Comparison of ENCODE assay signal across 18 cellular contexts in the genomic region with DNA sequence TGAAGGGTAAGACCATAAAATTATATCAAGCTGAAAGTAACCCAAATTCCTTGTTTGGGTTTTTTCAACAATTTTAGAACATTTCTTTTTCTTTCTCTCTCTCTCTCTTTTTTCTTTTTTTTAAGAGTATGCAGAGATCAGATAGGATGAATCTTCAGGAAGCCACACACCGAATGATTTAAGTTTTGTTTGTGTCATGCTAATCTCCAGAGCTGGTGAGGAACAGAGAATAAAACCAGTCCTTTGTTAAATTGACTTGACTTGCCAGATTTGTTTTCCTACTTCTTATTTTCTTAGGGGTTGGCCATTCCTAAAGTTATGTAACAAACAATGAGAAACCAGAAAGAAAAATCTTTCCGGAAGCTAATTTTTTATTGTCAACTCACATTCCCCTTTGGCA.
DNase-seq lines count a peak whose midpoint lies in the region; ATAC-seq, FAIRE-seq and TF ChIP-seq lines count a peak whose summit lies in the region.
"Had no signal": no experiment of that assay in that cellular context is flagged by ENCODE, and none has a peak within 500 bp of the region (broad histone marks: within the 10 kb centered on the region; RNA-seq: fewer than 3 reads in every experiment).

No MANE protein-coding gene starts in this region.

- 0 out of 4 replicates have a peak overlapping the region, but pooled peaks of 1 of the 2 experiments have one; percentile 5 for H3K4me2 ChIP-seq in H1 (ENCODE audit: insufficient read depth in 1 of 2, low read depth in 2 of 2, low read length in 2 of 2)

- H3K9me3 ChIP-seq in HUES6 (ENCODE audit: control insufficient read depth, insufficient read depth, low read depth, low read length) (no peaks in the 10 kb centered on the region), H1 (ENCODE audit: insufficient read depth in 2 of 2, low read depth in 1 of 2, low read length in 1 of 2) (no peaks in the 10 kb centered on the region), iPS-20b (ENCODE audit: insufficient read depth, low read depth, low read length) (no peaks in the 10 kb centered on the region)
- H3K9me3 ChIP-seq: BE2C, Caco-2 had no signal

- H2BK5ac ChIP-seq in H1 (ENCODE audit: low read depth, low read length) = peak overlapping the region; percentile 45; the same call in 1 of the 2 replicates

- no peaks in the 10 kb centered on the region for H3K79me2 ChIP-seq in H1 (ENCODE audit: control insufficient read depth in 1 of 2, insufficient read depth in 2 of 2, low read length in 2 of 2)

- peak; percentile 85 for FAIRE-seq in H1 (lab: Jason Lieb, UNC)
- FAIRE-seq: D721Med, GM12892, GM18507, H54, HTR-8/SVneo had no signal

- POLR2A ChIA-PET in H1 (lab: Charles Lee; ENCODE audit: partially characterized antibody) = no interaction called here

- H4K5ac ChIP-seq in H1 (ENCODE audit: insufficient read length, low read depth, low read length) = peak overlapping the region; percentile 86

- H3K23me2 ChIP-seq in H1 (ENCODE audit: low read depth, low read length) = no peaks in the 10 kb centered on the region

- ATAC-seq in GM19395 (IDR thresholded peaks at IDR 0.05; ENCODE audit: unreplicated experiment) (no peak), GM18861 (IDR thresholded peaks at IDR 0.05; ENCODE audit: unreplicated experiment) (no peak)
- ATAC-seq: HCT116 had no signal

- H3K27me3 ChIP-seq in HUES6 (ENCODE audit: control insufficient read depth, insufficient read depth, low read length) (no peaks in the 10 kb centered on the region), H1 (replicated peaks in 1 of 4; ENCODE audit: control insufficient read depth in 3 of 4, extremely low read depth in 1 of 4, insufficient read depth in 3 of 4, low read length in 3 of 4) (no peaks in the 10 kb centered on the region), iPS-20b (ENCODE audit: insufficient read depth, low read length) (no peaks in the 10 kb centered on the region)
- H3K27me3 ChIP-seq: BE2C had no signal

- no peak overlapping the region for H3K4ac ChIP-seq in H1 (replicated peaks; ENCODE audit: insufficient read length, low read depth, low read length)

- H3K18ac ChIP-seq in H1 (ENCODE audit: extremely low read depth, low read length) = no peak overlapping the region

- no peak for TF ChIP-seq CTCF in H1 (IDR thresholded peaks at IDR 0.05; ENCODE audit: control extremely low read depth in 1 of 3, insufficient read depth in 1 of 3, low read depth in 1 of 3, low read length in 3 of 3)

- no peaks in the 10 kb centered on the region for H3K79me1 ChIP-seq in H1 (ENCODE audit: low read depth, low read length)

- no peaks in the 10 kb centered on the region for H4K20me1 ChIP-seq in H1 (replicated peaks in 1 of 2; ENCODE audit: control insufficient read depth in 1 of 2, insufficient read depth in 2 of 2, low read length in 2 of 2)

- H2AFZ ChIP-seq in H1 (ENCODE audit: low read length) = peak overlapping the region; percentile 68; the same call in 1 of the 2 replicates

- H3K27ac ChIP-seq in HUES6 (ENCODE audit: low read depth, low read length) = peak overlapping the region; percentile 86
- H3K27ac ChIP-seq in H1 (ENCODE audit: low read depth, low read length) = no peak overlapping the region
- peak overlapping the region; percentile 57 for H3K27ac ChIP-seq in iPS-20b (ENCODE audit: low read length)

- H3K4me3 ChIP-seq in HUES6 (ENCODE audit: low read depth, low read length) (no peak overlapping the region), H1 (ENCODE audit: extremely low read depth in 1 of 4, insufficient read depth in 2 of 4, low read depth in 3 of 4, low read length in 4 of 4) (peak overlapping the region in 1 of 4 experiments; percentile 15; a peak in 1 of 8 replicates), iPS-20b (ENCODE audit: low read length) (peak overlapping the region; percentile 10; the same call in 1 of the 2 replicates)

- H4K8ac ChIP-seq in H1 (ENCODE audit: extremely low read depth, insufficient read depth, low read length) = no peak overlapping the region

- H2AK5ac ChIP-seq in H1 (ENCODE audit: low read depth, low read length) = no peak overlapping the region

- no peak overlapping the region for H2BK20ac ChIP-seq in H1 (ENCODE audit: low read length)

- no peak overlapping the region for H4K91ac ChIP-seq in H1 (replicated peaks; ENCODE audit: insufficient read length, low read length)

- TF ChIP-seq EP300 in H1 (IDR thresholded peaks at IDR 0.05; ENCODE audit: borderline replicate concordance in 1 of 2, low read depth in 2 of 2, low read length in 2 of 2) = no peak

- TF ChIP-seq RAD21 in H1 (IDR thresholded peaks at IDR 0.05 in 1 of 2, conservative IDR thresholded peaks at IDR 0.05 in 1 of 2; ENCODE audit: low read depth in 2 of 2, low read length in 2 of 2) = no peak

- WGBS in H1 (ENCODE audit: extremely low coverage in 1 of 2, insufficient coverage in 1 of 2, insufficient read length in 1 of 2, insufficient replicate concordance in 2 of 2, low coverage in 1 of 2, low lambda C conversion rate in 2 of 2, missing lambda C conversion rate in 1 of 2), 2 experiments = 21% methylated on average over 2 of the region's 2 CpGs; no CpG with 5 or more reads in 1 of the 2 experiments

- DNase-seq in H1 (ENCODE audit: low read depth in 1 of 2, low spot score in 2 of 2) (no peak), GF-D8 (lab: John Stamatoyannopoulos, UW) (no peak)
- DNase-seq: ACHN; BE2C; C1 segment of cervical spinal cord; Caco-2; CD4-positive, CD25-positive, alpha-beta regulatory T cell; HFFc6 had no signal

- no peak overlapping the region for H2BK120ac ChIP-seq in H1 (replicated peaks; ENCODE audit: low read depth, low read length)

- H3K36me3 ChIP-seq in HUES6 (ENCODE audit: control insufficient read depth, insufficient read depth, low read length) (no peaks in the 10 kb centered on the region), H1 (ENCODE audit: control insufficient read depth in 2 of 4, insufficient read depth in 4 of 4, low read length in 3 of 4) (no peaks in the 10 kb centered on the region), iPS-20b (ENCODE audit: insufficient read depth, low read depth, low read length) (no peaks in the 10 kb centered on the region)
- H3K36me3 ChIP-seq: BE2C had no signal

- H3K23ac ChIP-seq in H1 (ENCODE audit: insufficient read length) = no peak overlapping the region

- CTCF ChIA-PET in H1 (lab: Charles Lee; ENCODE audit: partially characterized antibody) = no interaction called here

- no peak overlapping the region for H2BK15ac ChIP-seq in H1 (ENCODE audit: low read length)

- H3K9ac ChIP-seq in HUES6 (ENCODE audit: low read length) (no peak overlapping the region), H1 (replicated peaks in 1 of 4; ENCODE audit: extremely low read depth in 1 of 4, low read depth in 3 of 4, low read length in 3 of 4) (no peak overlapping the region), iPS-20b (ENCODE audit: low read depth, low read length) (peak overlapping the region; percentile 52; the same call in 1 of the 2 replicates)

- H3K4me1 ChIP-seq in HUES6 (ENCODE audit: control insufficient read depth, insufficient read depth, low read length) (peaks cover 5% of the 10 kb centered on the region; the same call in 1 of the 2 replicates), H1 (replicated peaks in 1 of 4; ENCODE audit: control insufficient read depth in 3 of 4, insufficient read depth in 4 of 4, low read length in 3 of 4) (no peaks in the 10 kb centered on the region), iPS-20b (ENCODE audit: insufficient read depth, low read length) (peaks cover 12% of the 10 kb centered on the region; the same call in 1 of the 2 replicates)
- H3K4me1 ChIP-seq: BE2C, Caco-2 had no signal

- no peak overlapping the region for H3K56ac ChIP-seq in H1 (replicated peaks; ENCODE audit: insufficient read length, low read depth, low read length)

- no peak for TF ChIP-seq POLR2A in H1 (IDR thresholded peaks at IDR 0.05; ENCODE audit: control extremely low read depth in 1 of 2, low read depth in 2 of 2, low read length in 2 of 2)

- H2BK12ac ChIP-seq in H1 (ENCODE audit: low read depth, low read length) = no peak overlapping the region

- H3K14ac ChIP-seq in H1 (ENCODE audit: insufficient read length) = no peak overlapping the region

TF ChIP-seq in H1, 55 proteins besides CTCF, POLR2A, EP300 and RAD21 (continues in another document):
- TF ChIP-seq RXRA (IDR thresholded peaks at IDR 0.05; ENCODE audit: insufficient read depth, low read depth, low read length) (no peak), BACH1 (IDR thresholded peaks at IDR 0.05; ENCODE audit: low read length) (no peak)
